8 cellular contexts compared by ENCODE assay signal in the genomic region with DNA sequence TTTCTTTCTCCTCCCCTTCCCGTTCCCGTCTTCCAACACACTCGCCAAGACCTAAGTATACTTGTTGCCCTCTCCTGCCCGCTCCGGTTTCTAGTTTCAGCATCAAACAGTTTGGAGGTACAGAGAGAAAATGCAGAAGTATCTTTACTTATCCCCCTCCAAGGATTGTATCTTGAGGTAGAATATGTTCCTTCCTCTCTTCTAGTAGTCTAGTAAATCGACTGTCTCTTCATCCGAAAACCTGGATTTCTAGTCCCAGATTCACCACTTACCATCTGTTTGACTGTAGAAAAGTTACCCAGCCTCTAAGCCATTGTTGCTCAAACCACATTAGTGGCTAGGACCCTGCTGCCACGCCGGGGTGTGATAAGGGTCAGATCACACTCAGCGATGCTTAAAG. TPM values are rescaled to one million over a fixed set of nuclear protein-coding genes. Genes with fewer than 3 reads are reported as not detected.
DNase-seq lines count a peak whose midpoint lies in the region; TF ChIP-seq lines count a peak whose summit lies in the region.

No MANE protein-coding gene starts in this region.

- H3K4me3 ChIP-seq in adrenal gland (peak overlapping the region; percentile 27 to 94 (median 78)), lower leg skin (ENCODE audit: low read depth, poor library complexity, severe bottlenecking) (peak overlapping the region; percentile 70)

- H3K27me3 ChIP-seq in adrenal gland: no peaks in the 10 kb centered on the region

- peaks cover 12 to 34% of the 10 kb centered on the region in 2 donors for H3K4me1 ChIP-seq in adrenal gland (replicated peaks in 1 of 2)

- DNase-seq in activated naive CD4-positive, alpha-beta T cell treated with anti-CD3 and anti-CD28 coated beads for 36 hours: no peak
- no peak for DNase-seq in activated naive CD4-positive, alpha-beta T cell (lab: John Stamatoyannopoulos, UW)
- peak in 1 of 7 donors; percentile 13 for DNase-seq in adrenal gland
- DNase-seq in lower leg skin (ENCODE audit: low spot score in 2 of 2): peak in 1 of 2 donors; percentile 34
- no peak for DNase-seq in type B pancreatic cell (ENCODE audit: extremely low spot score, unreplicated experiment)
- DNase-seq in activated CD8-positive, alpha-beta memory T cell treated with anti-CD3 and anti-CD28 coated beads, Interleukin-2, amount 50 U/mL, for 4 hours: no peak
- no peak for DNase-seq in hepatic stellate cell (ENCODE audit: low spot score)
- DNase-seq in retina: no peak

- 22 to 31% (median 26%) methylated on average over 10 of the region's 10 CpGs for WGBS in adrenal gland, 4 donors
- WGBS in lower leg skin, 2 donors: 26 to 29% methylated on average over 10 of the region's 10 CpGs

- intact Hi-C loops in activated naive CD4-positive, alpha-beta T cell treated with anti-CD3 and anti-CD28 coated beads for 36 hours (cut with micrococcal nuclease): loop anchor here (1.0 to 5.0 kb wide), 5 partner anchors 41 to 764 kb away; a partner anchor contains a TSS
- intact Hi-C loops in adrenal gland (cut with DNase I) (no loop called here), lower leg skin (cut with DNase I; ENCODE audit: low total_unique reads) (no loop called here)

- peaks cover 32% of the 10 kb centered on the region for H3K36me3 Mint-ChIP-seq in activated naive CD4-positive, alpha-beta T cell treated with anti-CD3 and anti-CD28 coated beads for 36 hours (ENCODE audit: low read depth)
- H3K36me3 Mint-ChIP-seq in type B pancreatic cell: peaks cover 43% of the 10 kb centered on the region

- H3K27ac ChIP-seq in adrenal gland: peak overlapping the region in 3 of 5 donors; percentile 97 to 99 (median 98)

- peaks cover 4% of the 10 kb centered on the region for H3K9me3 Mint-ChIP-seq in activated naive CD4-positive, alpha-beta T cell treated with anti-CD3 and anti-CD28 coated beads for 36 hours
- H3K9me3 Mint-ChIP-seq in type B pancreatic cell: peaks cover 8% of the 10 kb centered on the region

- H3K27me3 Mint-ChIP-seq in activated naive CD4-positive, alpha-beta T cell treated with anti-CD3 and anti-CD28 coated beads for 36 hours (ENCODE audit: low read depth): no peaks in the 10 kb centered on the region
- H3K27me3 Mint-ChIP-seq in type B pancreatic cell: no peaks in the 10 kb centered on the region

- H3K4me3 Mint-ChIP-seq in activated naive CD4-positive, alpha-beta T cell treated with anti-CD3 and anti-CD28 coated beads for 36 hours: peak overlapping the region; percentile 99
- peak overlapping the region; percentile 95 for H3K4me3 Mint-ChIP-seq in type B pancreatic cell

- CTCF ChIA-PET in activated naive CD4-positive, alpha-beta T cell treated with anti-CD3 and anti-CD28 coated beads for 36 hours (lab: Charles Lee): interaction anchor here (1.5 kb wide), 1 partner anchor 12 kb away, joined by 4 read pairs; no protein-coding TSS in a partner anchor

- TF ChIP-seq CTCF in adrenal gland (IDR thresholded peaks at IDR 0.05) (no peak), lower leg skin (IDR thresholded peaks at IDR 0.05) (no peak), type B pancreatic cell (conservative IDR thresholded peaks at IDR 0.05) (no peak)

- no peaks in the 10 kb centered on the region for H3K9me3 ChIP-seq in adrenal gland (replicated peaks in 1 of 3)

- H3K36me3 ChIP-seq in adrenal gland (replicated peaks in 1 of 2): peaks cover 0 to 3% of the 10 kb centered on the region in 2 donors

- TF ChIP-seq POLR2A in adrenal gland (IDR thresholded peaks at IDR 0.05): no peak
- TF ChIP-seq POLR2A in lower leg skin (IDR thresholded peaks at IDR 0.05): no peak

- peaks cover 69% of the 10 kb centered on the region for H3K4me1 Mint-ChIP-seq in activated naive CD4-positive, alpha-beta T cell treated with anti-CD3 and anti-CD28 coated beads for 36 hours (ENCODE audit: low read depth)
- peaks cover 17% of the 10 kb centered on the region for H3K4me1 Mint-ChIP-seq in type B pancreatic cell (ENCODE audit: unreplicated experiment)

- H3K27ac Mint-ChIP-seq in activated naive CD4-positive, alpha-beta T cell treated with anti-CD3 and anti-CD28 coated beads for 36 hours: peak overlapping the region; percentile 98
- H3K27ac Mint-ChIP-seq in type B pancreatic cell: peak overlapping the region; percentile 93

RNA-seq across cellular contexts. Expression of a gene that starts 0.8 kb away (rescaled TPM):
- total RNA-seq in activated naive CD4-positive, alpha-beta T cell treated with anti-CD3 and anti-CD28 coated beads for 36 hours: 10 to 100 TPM; 46.6 to 54.1 TPM
- total RNA-seq in adrenal gland (100 to 1,000 TPM in 1 of 8 donors, 10 to 100 TPM in 7; 36.5 to 137 (median 57.8) TPM), lower leg skin (10 to 100 TPM; 29.2 to 44.7 (median 34.6) TPM), type B pancreatic cell (ENCODE audit: low replicate concordance) (77.1 and 83.1 TPM in 2 replicates)
- polyA plus RNA-seq in adrenal gland: 100 to 1,000 TPM in 1 of 3 donors, 10 to 100 TPM in 2; 32.2 to 121 (median 43.2) TPM

RNA-seq across cellular contexts. Expression of a gene that starts 0.9 kb away (rescaled TPM):
- 1 to 10 TPM; 7.7 to 8.3 TPM for total RNA-seq in activated naive CD4-positive, alpha-beta T cell treated with anti-CD3 and anti-CD28 coated beads for 36 hours
- 10 to 100 TPM in 1 of 8 donors, 1 to 10 TPM in 7; 2.2 to 15.2 (median 4.0) TPM for total RNA-seq in adrenal gland
- polyA plus RNA-seq in adrenal gland: 10 to 100 TPM in 1 of 3 donors, 1 to 10 TPM in 2; 4.8 to 20.5 (median 6.2) TPM
- 1 to 10 TPM; 2.2 to 5.4 (median 5.1) TPM for total RNA-seq in lower leg skin
- 7.2 and 10.8 TPM in 2 replicates for total RNA-seq in type B pancreatic cell (ENCODE audit: low replicate concordance)

RNA-seq across cellular contexts. Expression of a gene that starts 11.8 kb away (rescaled TPM):
- not detected for total RNA-seq in activated naive CD4-positive, alpha-beta T cell treated with anti-CD3 and anti-CD28 coated beads for 36 hours
- total RNA-seq in adrenal gland: not detected
- under 1 TPM in 1 of 3 donors, not detected in 2; 0.08 TPM for polyA plus RNA-seq in adrenal gland
- total RNA-seq in lower leg skin: not detected
- 0.50 and 0.87 TPM in 2 replicates for total RNA-seq in type B pancreatic cell (ENCODE audit: low replicate concordance)

RNA-seq across cellular contexts. Expression of a gene that starts 25.3 kb away (rescaled TPM):
- not detected for total RNA-seq in activated naive CD4-positive, alpha-beta T cell treated with anti-CD3 and anti-CD28 coated beads for 36 hours
- total RNA-seq in adrenal gland (under 1 TPM in 4 of 8 donors, not detected in 4; 0.11 to 0.39 (median 0.17) TPM), lower leg skin (not detected), type B pancreatic cell (ENCODE audit: low replicate concordance) (0.60 TPM in 1 of 2 replicates, not detected in the other)
- polyA plus RNA-seq in adrenal gland: under 1 TPM in 1 of 3 donors, not detected in 2; 0.07 TPM

RNA-seq across cellular contexts. Expression of a gene that starts 31.1 kb away (rescaled TPM):
- not detected for total RNA-seq in activated naive CD4-positive, alpha-beta T cell treated with anti-CD3 and anti-CD28 coated beads for 36 hours
- under 1 TPM in 1 of 8 donors, not detected in 7; 0.28 TPM for total RNA-seq in adrenal gland
- under 1 TPM in 1 of 3 donors, not detected in 2; 0.07 TPM for polyA plus RNA-seq in adrenal gland
- total RNA-seq in lower leg skin: not detected
- 0.34 TPM in 1 of 2 replicates, not detected in the other for total RNA-seq in type B pancreatic cell (ENCODE audit: low replicate concordance)
